Comparison of ENCODE assay signal across 1 cellular context in the genomic region with DNA sequence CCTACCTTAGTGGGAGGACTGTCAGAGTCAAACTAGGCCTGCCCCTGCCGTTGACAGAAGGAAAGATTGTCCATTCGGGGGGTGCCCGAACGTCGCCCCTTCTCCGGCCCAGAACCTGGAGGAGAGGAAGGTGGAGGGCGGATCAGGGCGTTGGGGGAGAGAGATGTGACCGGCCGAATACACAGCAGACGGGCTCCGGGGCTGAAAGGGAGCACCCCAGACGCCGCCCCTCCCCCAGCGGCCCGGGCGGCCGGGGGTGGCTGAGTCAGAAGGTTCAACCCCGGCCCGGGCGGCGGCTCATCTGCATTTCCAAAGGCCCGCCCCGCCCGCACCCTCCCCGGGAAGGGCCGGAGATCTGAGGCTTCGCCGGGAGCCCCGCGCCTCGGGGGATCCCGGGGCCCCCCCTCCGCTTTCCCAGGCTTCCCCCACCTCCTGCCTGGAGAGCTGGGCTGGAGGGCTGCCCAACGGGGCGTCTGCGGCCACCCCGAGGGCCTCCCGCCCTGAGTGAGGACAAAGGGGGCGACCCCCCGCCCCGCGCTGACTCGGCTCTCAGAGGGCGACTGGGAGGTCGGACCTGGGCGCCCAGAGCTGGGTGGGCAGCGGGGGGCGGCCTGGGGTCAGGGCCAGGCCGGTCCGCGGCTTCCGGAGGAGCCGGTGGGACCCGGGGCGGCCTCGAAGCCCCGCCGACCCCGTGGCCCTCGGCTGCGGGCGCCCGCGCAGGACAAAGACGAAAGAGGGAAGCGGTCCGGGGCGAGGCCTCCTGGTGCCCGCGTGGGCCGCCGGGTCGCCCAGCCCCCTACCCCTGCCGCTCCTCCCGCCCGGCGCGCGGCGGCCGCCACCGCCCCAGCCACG.
TF ChIP-seq lines count a peak whose summit lies in the region.

No MANE protein-coding gene starts in this region.

TF ChIP-seq in HepG2, 621 proteins besides CTCF, POLR2A, EP300 and RAD21 (continued from another document and continues in another):
- TF ChIP-seq, protein P1, sequence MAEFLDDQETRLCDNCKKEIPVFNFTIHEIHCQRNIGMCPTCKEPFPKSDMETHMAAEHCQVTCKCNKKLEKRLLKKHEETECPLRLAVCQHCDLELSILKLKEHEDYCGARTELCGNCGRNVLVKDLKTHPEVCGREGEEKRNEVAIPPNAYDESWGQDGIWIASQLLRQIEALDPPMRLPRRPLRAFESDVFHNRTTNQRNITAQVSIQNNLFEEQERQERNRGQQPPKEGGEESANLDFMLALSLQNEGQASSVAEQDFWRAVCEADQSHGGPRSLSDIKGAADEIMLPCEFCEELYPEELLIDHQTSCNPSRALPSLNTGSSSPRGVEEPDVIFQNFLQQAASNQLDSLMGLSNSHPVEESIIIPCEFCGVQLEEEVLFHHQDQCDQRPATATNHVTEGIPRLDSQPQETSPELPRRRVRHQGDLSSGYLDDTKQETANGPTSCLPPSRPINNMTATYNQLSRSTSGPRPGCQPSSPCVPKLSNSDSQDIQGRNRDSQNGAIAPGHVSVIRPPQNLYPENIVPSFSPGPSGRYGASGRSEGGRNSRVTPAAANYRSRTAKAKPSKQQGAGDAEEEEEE (CRISPR knock-in tag; IDR thresholded peaks at IDR 0.05; ENCODE audit: borderline replicate concordance) = no peak
- TF ChIP-seq FOXC1 (CRISPR knock-in tag; IDR thresholded peaks at IDR 0.05; ENCODE audit: borderline replicate concordance) (no peak), ZNF737 (CRISPR knock-in tag; IDR thresholded peaks at IDR 0.05; ENCODE audit: borderline replicate concordance) (no peak), NAIF1 (CRISPR knock-in tag; IDR thresholded peaks at IDR 0.05; ENCODE audit: borderline replicate concordance) (no peak), SUZ12 (IDR thresholded peaks at IDR 0.05; ENCODE audit: low read depth, low read length) (no peak), RBFOX2 (IDR thresholded peaks at IDR 0.05; ENCODE audit: low read depth, low read length) (peak; percentile 95), TSC22D2 (CRISPR knock-in tag; IDR thresholded peaks at IDR 0.05; ENCODE audit: borderline replicate concordance) (no peak), FOXP1 (IDR thresholded peaks at IDR 0.05) (no peak), FOXP1 (CRISPR knock-in tag; IDR thresholded peaks at IDR 0.05) (no peak), ZNF350 (CRISPR knock-in tag; IDR thresholded peaks at IDR 0.05; ENCODE audit: borderline replicate concordance, low read depth) (0 out of 2 replicates have a peak, but pooled peaks have one; percentile 9), ZNF773 (CRISPR knock-in tag; IDR thresholded peaks at IDR 0.05; ENCODE audit: borderline replicate concordance) (no peak), SYNCRIP (IDR thresholded peaks at IDR 0.05; ENCODE audit: insufficient read depth, low read depth, low read length) (no peak), ZNF556 (CRISPR knock-in tag; IDR thresholded peaks at IDR 0.05; ENCODE audit: borderline replicate concordance) (0 out of 2 replicates have a peak, but pooled peaks have one; percentile 34), CC2D1A (CRISPR knock-in tag; IDR thresholded peaks at IDR 0.05) (no peak), ZNF367 (CRISPR knock-in tag; IDR thresholded peaks at IDR 0.05; ENCODE audit: borderline replicate concordance) (no peak), SRF (IDR thresholded peaks at IDR 0.05; ENCODE audit: low read depth, low read length) (no peak), KLF16 (CRISPR knock-in tag; IDR thresholded peaks at IDR 0.05) (peak in 1 of 2 experiments; percentile 82; a peak in 2 of 4 replicates), NFE2L1 (CRISPR knock-in tag; IDR thresholded peaks at IDR 0.05; ENCODE audit: borderline replicate concordance) (no peak), ZNF34 (CRISPR knock-in tag; IDR thresholded peaks at IDR 0.05; ENCODE audit: borderline replicate concordance) (peak; percentile 55; the same call in 1 of the 2 replicates), FOXA3 (CRISPR knock-in tag; IDR thresholded peaks at IDR 0.05) (no peak), ZNF709 (CRISPR knock-in tag; IDR thresholded peaks at IDR 0.05) (0 out of 2 replicates have a peak, but pooled peaks have one; percentile 52), FIP1L1 (IDR thresholded peaks at IDR 0.05; ENCODE audit: borderline replicate concordance, insufficient read depth, low read depth, low read length) (peak; percentile 82; the same call in 1 of the 2 replicates), ZNF614 (CRISPR knock-in tag; IDR thresholded peaks at IDR 0.05; ENCODE audit: borderline replicate concordance) (0 out of 2 replicates have a peak, but pooled peaks have one; percentile 25), UBTF (CRISPR knock-in tag; IDR thresholded peaks at IDR 0.05) (peak; percentile 40), TFDP2 (CRISPR knock-in tag; IDR thresholded peaks at IDR 0.05) (0 out of 2 replicates have a peak, but pooled peaks have one; percentile 17), ZNF275 (CRISPR knock-in tag; IDR thresholded peaks at IDR 0.05; ENCODE audit: borderline replicate concordance) (0 out of 2 replicates have a peak, but pooled peaks have one; percentile 24)
- TF ChIP-seq, protein P2, sequence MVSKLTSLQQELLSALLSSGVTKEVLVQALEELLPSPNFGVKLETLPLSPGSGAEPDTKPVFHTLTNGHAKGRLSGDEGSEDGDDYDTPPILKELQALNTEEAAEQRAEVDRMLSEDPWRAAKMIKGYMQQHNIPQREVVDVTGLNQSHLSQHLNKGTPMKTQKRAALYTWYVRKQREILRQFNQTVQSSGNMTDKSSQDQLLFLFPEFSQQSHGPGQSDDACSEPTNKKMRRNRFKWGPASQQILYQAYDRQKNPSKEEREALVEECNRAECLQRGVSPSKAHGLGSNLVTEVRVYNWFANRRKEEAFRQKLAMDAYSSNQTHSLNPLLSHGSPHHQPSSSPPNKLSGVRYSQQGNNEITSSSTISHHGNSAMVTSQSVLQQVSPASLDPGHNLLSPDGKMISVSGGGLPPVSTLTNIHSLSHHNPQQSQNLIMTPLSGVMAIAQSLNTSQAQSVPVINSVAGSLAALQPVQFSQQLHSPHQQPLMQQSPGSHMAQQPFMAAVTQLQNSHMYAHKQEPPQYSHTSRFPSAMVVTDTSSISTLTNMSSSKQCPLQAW (CRISPR knock-in tag; IDR thresholded peaks at IDR 0.05) = 0 out of 2 replicates have a peak, but pooled peaks have one; percentile 31
- TF ChIP-seq, protein P3, sequence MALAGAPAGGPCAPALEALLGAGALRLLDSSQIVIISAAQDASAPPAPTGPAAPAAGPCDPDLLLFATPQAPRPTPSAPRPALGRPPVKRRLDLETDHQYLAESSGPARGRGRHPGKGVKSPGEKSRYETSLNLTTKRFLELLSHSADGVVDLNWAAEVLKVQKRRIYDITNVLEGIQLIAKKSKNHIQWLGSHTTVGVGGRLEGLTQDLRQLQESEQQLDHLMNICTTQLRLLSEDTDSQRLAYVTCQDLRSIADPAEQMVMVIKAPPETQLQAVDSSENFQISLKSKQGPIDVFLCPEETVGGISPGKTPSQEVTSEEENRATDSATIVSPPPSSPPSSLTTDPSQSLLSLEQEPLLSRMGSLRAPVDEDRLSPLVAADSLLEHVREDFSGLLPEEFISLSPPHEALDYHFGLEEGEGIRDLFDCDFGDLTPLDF (CRISPR knock-in tag; IDR thresholded peaks at IDR 0.05) = peak; percentile 37; the same call in 1 of the 2 replicates
- TF ChIP-seq, protein P4, sequence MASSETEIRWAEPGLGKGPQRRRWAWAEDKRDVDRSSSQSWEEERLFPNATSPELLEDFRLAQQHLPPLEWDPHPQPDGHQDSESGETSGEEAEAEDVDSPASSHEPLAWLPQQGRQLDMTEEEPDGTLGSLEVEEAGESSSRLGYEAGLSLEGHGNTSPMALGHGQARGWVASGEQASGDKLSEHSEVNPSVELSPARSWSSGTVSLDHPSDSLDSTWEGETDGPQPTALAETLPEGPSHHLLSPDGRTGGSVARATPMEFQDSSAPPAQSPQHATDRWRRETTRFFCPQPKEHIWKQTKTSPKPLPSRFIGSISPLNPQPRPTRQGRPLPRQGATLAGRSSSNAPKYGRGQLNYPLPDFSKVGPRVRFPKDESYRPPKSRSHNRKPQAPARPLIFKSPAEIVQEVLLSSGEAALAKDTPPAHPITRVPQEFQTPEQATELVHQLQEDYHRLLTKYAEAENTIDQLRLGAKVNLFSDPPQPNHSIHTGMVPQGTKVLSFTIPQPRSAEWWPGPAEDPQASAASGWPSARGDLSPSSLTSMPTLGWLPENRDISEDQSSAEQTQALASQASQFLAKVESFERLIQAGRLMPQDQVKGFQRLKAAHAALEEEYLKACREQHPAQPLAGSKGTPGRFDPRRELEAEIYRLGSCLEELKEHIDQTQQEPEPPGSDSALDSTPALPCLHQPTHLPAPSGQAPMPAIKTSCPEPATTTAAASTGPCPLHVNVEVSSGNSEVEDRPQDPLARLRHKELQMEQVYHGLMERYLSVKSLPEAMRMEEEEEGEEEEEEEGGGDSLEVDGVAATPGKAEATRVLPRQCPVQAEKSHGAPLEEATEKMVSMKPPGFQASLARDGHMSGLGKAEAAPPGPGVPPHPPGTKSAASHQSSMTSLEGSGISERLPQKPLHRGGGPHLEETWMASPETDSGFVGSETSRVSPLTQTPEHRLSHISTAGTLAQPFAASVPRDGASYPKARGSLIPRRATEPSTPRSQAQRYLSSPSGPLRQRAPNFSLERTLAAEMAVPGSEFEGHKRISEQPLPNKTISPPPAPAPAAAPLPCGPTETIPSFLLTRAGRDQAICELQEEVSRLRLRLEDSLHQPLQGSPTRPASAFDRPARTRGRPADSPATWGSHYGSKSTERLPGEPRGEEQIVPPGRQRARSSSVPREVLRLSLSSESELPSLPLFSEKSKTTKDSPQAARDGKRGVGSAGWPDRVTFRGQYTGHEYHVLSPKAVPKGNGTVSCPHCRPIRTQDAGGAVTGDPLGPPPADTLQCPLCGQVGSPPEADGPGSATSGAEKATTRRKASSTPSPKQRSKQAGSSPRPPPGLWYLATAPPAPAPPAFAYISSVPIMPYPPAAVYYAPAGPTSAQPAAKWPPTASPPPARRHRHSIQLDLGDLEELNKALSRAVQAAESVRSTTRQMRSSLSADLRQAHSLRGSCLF (CRISPR knock-in tag; IDR thresholded peaks at IDR 0.05; ENCODE audit: borderline replicate concordance) = 0 out of 2 replicates have a peak, but pooled peaks have one; percentile 28
- TF ChIP-seq, protein P5, sequence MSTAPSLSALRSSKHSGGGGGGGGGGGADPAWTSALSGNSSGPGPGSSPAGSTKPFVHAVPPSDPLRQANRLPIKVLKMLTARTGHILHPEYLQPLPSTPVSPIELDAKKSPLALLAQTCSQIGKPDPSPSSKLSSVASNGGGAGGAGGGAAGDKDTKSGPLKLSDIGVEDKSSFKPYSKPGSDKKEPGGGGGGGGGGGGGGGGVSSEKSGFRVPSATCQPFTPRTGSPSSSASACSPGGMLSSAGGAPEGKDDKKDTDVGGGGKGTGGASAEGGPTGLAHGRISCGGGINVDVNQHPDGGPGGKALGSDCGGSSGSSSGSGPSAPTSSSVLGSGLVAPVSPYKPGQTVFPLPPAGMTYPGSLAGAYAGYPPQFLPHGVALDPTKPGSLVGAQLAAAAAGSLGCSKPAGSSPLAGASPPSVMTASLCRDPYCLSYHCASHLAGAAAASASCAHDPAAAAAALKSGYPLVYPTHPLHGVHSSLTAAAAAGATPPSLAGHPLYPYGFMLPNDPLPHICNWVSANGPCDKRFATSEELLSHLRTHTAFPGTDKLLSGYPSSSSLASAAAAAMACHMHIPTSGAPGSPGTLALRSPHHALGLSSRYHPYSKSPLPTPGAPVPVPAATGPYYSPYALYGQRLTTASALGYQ (CRISPR knock-in tag; IDR thresholded peaks at IDR 0.05) = peak; percentile 78; the same call in 1 of the 2 replicates
